ENCODE assay signal across 11 cellular contexts in the genomic region with DNA sequence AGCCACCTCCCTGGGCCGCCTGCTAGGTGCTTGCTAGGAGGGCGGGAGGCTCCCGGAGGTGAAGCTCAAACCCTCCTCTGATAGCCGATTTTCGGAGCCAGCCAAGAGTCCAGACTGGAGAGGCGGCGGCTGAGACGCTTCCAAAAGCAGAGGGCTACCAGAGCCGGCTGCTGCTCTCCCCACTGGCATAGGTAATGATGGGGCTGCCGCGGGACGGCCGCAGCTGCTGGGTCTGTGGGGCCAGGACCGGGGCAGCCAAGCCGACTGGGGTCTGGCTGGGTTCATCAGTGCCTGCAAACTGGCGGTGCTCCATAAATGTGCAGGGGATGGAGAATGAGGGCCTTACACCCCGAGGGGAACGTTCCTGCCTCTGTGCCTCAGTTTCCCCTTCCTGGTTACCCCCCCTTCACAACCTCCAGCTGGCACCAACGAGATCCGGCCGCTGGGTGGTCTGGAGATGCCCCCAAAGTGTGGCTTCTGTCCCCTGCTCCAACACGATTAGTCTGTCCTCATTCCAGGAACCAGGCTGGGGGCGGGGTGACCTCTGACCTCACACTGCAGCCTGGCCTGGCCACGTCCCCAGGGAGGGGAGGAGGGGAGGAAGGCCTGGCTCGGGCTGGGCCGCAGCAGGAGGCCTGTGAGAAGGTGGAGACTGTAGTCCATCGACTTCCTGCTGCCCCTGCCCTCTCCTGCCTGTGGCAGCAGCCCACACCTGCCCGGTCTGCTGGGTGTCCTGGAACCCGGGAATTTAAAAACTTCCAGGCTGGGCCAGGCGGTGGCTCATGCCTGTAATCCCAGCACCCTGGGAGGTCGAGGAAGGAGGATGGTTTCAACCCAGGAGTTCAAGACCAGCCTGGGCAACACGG. TPM values are rescaled to one million over a fixed set of nuclear protein-coding genes. Genes with fewer than 3 reads are reported as not detected.
DNase-seq lines count a peak whose midpoint lies in the region; ATAC-seq and TF ChIP-seq lines count a peak whose summit lies in the region.
"Had no signal": no experiment of that assay in that cellular context is flagged by ENCODE, and none has a peak within 500 bp of the region (broad histone marks: within the 10 kb centered on the region; RNA-seq: fewer than 3 reads in every experiment).

No MANE protein-coding gene starts in this region.

- peaks cover 4% of the 10 kb centered on the region; the same call in 1 of the 2 replicates for H3K36me3 ChIP-seq in Panc1 (ENCODE audit: control insufficient read depth, insufficient read depth, low read length)

- no peaks in the 10 kb centered on the region for H3K9me3 ChIP-seq in Panc1 (ENCODE audit: control insufficient read depth, insufficient read depth, low read depth, low read length)
- H3K9me3 ChIP-seq: BLaER1 treated with 17β-estradiol and CSF1 and Interleukin-3, amounts not matched to agents 10 nM and 100 nM had no signal

- BruUV-seq in Panc1 (replicated peaks; lab: Mats Ljungman, UMichigan): no TSS peak

- ATAC-seq in Panc1: 0 out of 2 replicates have a peak, but pooled peaks have one; percentile 31
- ATAC-seq in HG03159 (IDR thresholded peaks at IDR 0.05; ENCODE audit: unreplicated experiment): no peak

- peaks cover 11% of the 10 kb centered on the region for H3K4me1 ChIP-seq in Panc1 (ENCODE audit: control insufficient read depth, insufficient read depth, low read length)

- POLR2A ChIA-PET in Panc1 (lab: Charles Lee): no interaction called here

- no peaks in the 10 kb centered on the region for H3K27me3 ChIP-seq in Panc1 (ENCODE audit: control insufficient read depth, insufficient read depth, low read length)
- H3K27me3 ChIP-seq: BLaER1 treated with 17β-estradiol and CSF1 and Interleukin-3, amounts not matched to agents 10 nM and 100 nM had no signal

- in situ Hi-C loops in Panc1 (cut with HindIII; ENCODE audit: low pct_unique_long_range_greater_than_20kb, low sequenced_read_pairs): no loop called here

- no peak overlapping the region for H3K4me3 ChIP-seq in Panc1 (ENCODE audit: low read depth in 2 of 2, low read length in 2 of 2)
- H3K4me3 ChIP-seq: BLaER1 treated with 17β-estradiol and CSF1 and Interleukin-3, amounts not matched to agents 10 nM and 100 nM had no signal

- TF ChIP-seq CTCF in Panc1 (IDR thresholded peaks at IDR 0.05): no peak

- H3K27ac ChIP-seq in Panc1 (ENCODE audit: low read length): no peak overlapping the region
- H3K27ac ChIP-seq: BLaER1 treated with 17β-estradiol and CSF1 and Interleukin-3, amounts not matched to agents 10 nM and 100 nM; HL-60 had no signal

- CTCF ChIA-PET in Panc1 (lab: Charles Lee): no interaction called here

- DNase-seq in EL: peak; percentile 34
- DNase-seq in Panc1 (ENCODE audit: low read depth, low spot score): no peak
- peak; percentile 79 for DNase-seq in left kidney (ENCODE audit: low read depth, low spot score)
- no peak for DNase-seq in stimulated activated CD4-positive, alpha-beta T cell treated with anti-CD3 and anti-CD28 coated beads, Interleukin-1b, Interleukin-23, amount 100 ng/mL, for 48 hours
- DNase-seq in T-helper 2 cell: no peak
- DNase-seq: NCI-H187; stimulated activated naive B cell treated with anti-CD40 and anti-IgM and Interleukin-4, amounts not matched to agents 10 μg/mL and 1 μg/mL and 100 μg/mL, for 72 hours had no signal

- intact Hi-C loops in Panc1 (cut with micrococcal nuclease; ENCODE audit: unreplicated experiment): no loop called here

RNA-seq across cellular contexts. Expression of a gene that starts 3.8 kb away (rescaled TPM):
- 44.0 TPM for total RNA-seq in Panc1 (2021; ENCODE audit: unreplicated experiment)
- 79.2 TPM for polyA plus RNA-seq in Panc1 (2012; ENCODE audit: insufficient read length)

RNA-seq across cellular contexts. Expression of a gene that starts 19.9 kb away (rescaled TPM):
- total RNA-seq in Panc1 (2021; ENCODE audit: unreplicated experiment): 4.6 TPM
- polyA plus RNA-seq in Panc1 (2012; ENCODE audit: insufficient read length): 14.8 TPM

RNA-seq across cellular contexts. Expression of a gene that starts 40.6 kb away (rescaled TPM):
- 193 TPM for total RNA-seq in Panc1 (2021; ENCODE audit: unreplicated experiment)
- 263 TPM for polyA plus RNA-seq in Panc1 (2012; ENCODE audit: insufficient read length)

RNA-seq across cellular contexts. Expression of a gene that starts 41.0 kb away (rescaled TPM):
- total RNA-seq in Panc1 (2021; ENCODE audit: unreplicated experiment): not detected
- polyA plus RNA-seq in Panc1 (2012; ENCODE audit: insufficient read length): not detected
- total RNA-seq: chondrocyte had no signal

RNA-seq across cellular contexts. Expression of a gene that starts 46.0 kb away (rescaled TPM):
- total RNA-seq in Panc1 (2021; ENCODE audit: unreplicated experiment): 203 TPM
- polyA plus RNA-seq in Panc1 (2012; ENCODE audit: insufficient read length): 201 TPM

Comparison
In these comparisons a context has a peak if more than half of its experiments do, and no peak if none do; other contexts are left out.
1. DNase-seq: peak in EL (single experiment) and left kidney (single experiment); none in Panc1 (single experiment), stimulated activated CD4-positive, alpha-beta T cell treated with anti-CD3 and anti-CD28 coated beads, Interleukin-1b, Interleukin-23, amount 100 ng/mL, for 48 hours (single experiment) and T-helper 2 cell (0 of 5).